ENCODE assay signal across 14 cellular contexts in the genomic region with DNA sequence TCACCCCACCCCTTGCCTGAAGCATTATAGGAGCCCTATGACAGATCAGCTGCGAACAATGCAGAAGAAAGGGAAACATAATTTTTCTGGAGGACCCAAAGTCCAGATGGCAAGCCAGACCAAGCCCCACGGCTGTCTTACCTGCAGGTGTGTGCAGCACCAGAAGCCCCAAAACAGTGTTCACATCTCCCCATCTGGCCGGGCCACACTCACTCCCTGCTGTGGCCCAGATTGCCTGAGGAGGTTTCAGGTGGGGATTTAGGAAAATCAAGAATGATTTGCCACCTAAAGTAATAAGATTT. TPM values are rescaled to one million over a fixed set of nuclear protein-coding genes. Genes with fewer than 3 reads are reported as not detected.
DNase-seq lines count a peak whose midpoint lies in the region; ATAC-seq and TF ChIP-seq lines count a peak whose summit lies in the region.
"Had no signal": no experiment of that assay in that cellular context is flagged by ENCODE, and none has a peak within 500 bp of the region (broad histone marks: within the 10 kb centered on the region; RNA-seq: fewer than 3 reads in every experiment).

No MANE protein-coding gene starts in this region.

- peak overlapping the region; percentile 68 for H2AFZ ChIP-seq in OCI-LY7 (ENCODE audit: low read length)

- BruUV-seq in OCI-LY7 (replicated peaks; lab: Mats Ljungman, UMichigan), result no TSS peak

- intact Hi-C loops in OCI-LY7 (cut with micrococcal nuclease; ENCODE audit: unreplicated experiment), result no loop called here

- ATAC-seq in GM18508 (IDR thresholded peaks at IDR 0.05; ENCODE audit: insufficient read depth, unreplicated experiment) (peak; percentile 0), HG02678 (IDR thresholded peaks at IDR 0.05; ENCODE audit: unreplicated experiment) (peak; percentile 33)
- ATAC-seq: gastroesophageal sphincter had no signal

- H3K4me3 ChIP-seq in OCI-LY7 (ENCODE audit: low read depth, low read length, poor library complexity, severe bottlenecking) (peak overlapping the region; percentile 31), muscle layer of duodenum (ENCODE audit: low read depth in 1 of 2, low read length in 2 of 2) (no peak overlapping the region)
- H3K4me3 ChIP-seq: gastroesophageal sphincter, right atrium auricular region had no signal

- H3K9me3 ChIP-seq in OCI-LY7 (ENCODE audit: low read length), result no peaks in the 10 kb centered on the region
- no peaks in the 10 kb centered on the region for H3K9me3 ChIP-seq in muscle layer of duodenum (ENCODE audit: control insufficient read depth in 1 of 2, low read length in 2 of 2)
- H3K9me3 ChIP-seq: gastroesophageal sphincter, right atrium auricular region had no signal

- H3K79me2 ChIP-seq in OCI-LY7 (ENCODE audit: insufficient read depth, low read depth, low read length), result peaks cover 12% of the 10 kb centered on the region; the same call in 1 of the 2 replicates

- DNase-seq in OCI-LY7 (ENCODE audit: low spot score) (peak; percentile 73), NCI-H1092 (lab: John Stamatoyannopoulos, UW) (no peak), HT-29 (ENCODE audit: low spot score) (no peak), KG1 (lab: John Stamatoyannopoulos, UW) (no peak)
- DNase-seq in activated CD4-positive, CD25-positive, alpha-beta regulatory T cell treated with anti-CD3 and anti-CD28 coated beads, Interleukin-2, amount 50 U/mL, for 72 hours, result no peak
- DNase-seq: activated CD4-positive, alpha-beta T cell treated with anti-CD3 and anti-CD28 coated beads for 48 hours; central memory CD4-positive, alpha-beta T cell; DMS 273 treated with DMSO at 0.1 percent for 48 hours; NCI-H146 had no signal

- H3K4me2 ChIP-seq in OCI-LY7 (ENCODE audit: low read length), result peak overlapping the region; percentile 61

- H3K4me1 ChIP-seq in OCI-LY7 (ENCODE audit: insufficient read depth, low read length, poor library complexity, severe bottlenecking), result peaks cover 98% of the 10 kb centered on the region
- peaks cover 0 to 3% of the 10 kb centered on the region in 2 donors for H3K4me1 ChIP-seq in muscle layer of duodenum (ENCODE audit: control insufficient read depth in 1 of 2, insufficient read depth in 2 of 2, low read length in 2 of 2)
- H3K4me1 ChIP-seq: gastroesophageal sphincter, right atrium auricular region had no signal

- H4K20me1 ChIP-seq in OCI-LY7 (ENCODE audit: insufficient read depth, low read length), result no peaks in the 10 kb centered on the region

- POLR2A ChIA-PET in OCI-LY7 (lab: Charles Lee), result interaction anchor here (0.6 to 6.3 kb wide), 20 partner anchors 9 to 1125 kb away, joined by 3 to 139 read pairs (median 6); a partner anchor contains a TSS

- H3K27me3 ChIP-seq in muscle layer of duodenum (ENCODE audit: low read depth, low read length), result no peaks in the 10 kb centered on the region
- H3K27me3 ChIP-seq: gastroesophageal sphincter, right atrium auricular region had no signal

- H3K36me3 ChIP-seq in OCI-LY7 (ENCODE audit: insufficient read depth, low read length) (no peaks in the 10 kb centered on the region), muscle layer of duodenum (ENCODE audit: control insufficient read depth in 1 of 2, insufficient read depth in 2 of 2, low read length in 2 of 2) (no peaks in the 10 kb centered on the region)
- H3K36me3 ChIP-seq: gastroesophageal sphincter, right atrium auricular region had no signal

- CTCF ChIA-PET in OCI-LY7 (lab: Charles Lee; ENCODE audit: unreplicated experiment), result interaction anchor here (0.9 kb wide), 1 partner anchor 16 kb away, joined by 3 read pairs; no protein-coding TSS in a partner anchor

- no peak for TF ChIP-seq CTCF in OCI-LY7 (conservative IDR thresholded peaks at IDR 0.05; ENCODE audit: low read length)

- H3K9me2 ChIP-seq in OCI-LY7 (ENCODE audit: insufficient read depth, low read length), result no peaks in the 10 kb centered on the region

- H3K27ac ChIP-seq in OCI-LY7 (ENCODE audit: low read depth, low read length, poor library complexity, severe bottlenecking) (peak overlapping the region; percentile 82), muscle layer of duodenum (ENCODE audit: low read length) (peak overlapping the region; percentile 23)
- H3K27ac ChIP-seq: gastroesophageal sphincter, right atrium auricular region had no signal

RNA-seq across cellular contexts. Expression of a gene that starts 11.7 kb away (rescaled TPM):
- 87.4 and 95.0 TPM in 2 replicates for total RNA-seq in OCI-LY7 (2014; rRNA removed; shearing (Covaris generic))
- 148 and 182 TPM in 2 replicates for total RNA-seq in OCI-LY7 (2022)
- 17.4 and 19.0 TPM in 2 replicates for total RNA-seq in HT-29 (2014; rRNA removed; shearing (Covaris generic))
